In the genomic region with DNA sequence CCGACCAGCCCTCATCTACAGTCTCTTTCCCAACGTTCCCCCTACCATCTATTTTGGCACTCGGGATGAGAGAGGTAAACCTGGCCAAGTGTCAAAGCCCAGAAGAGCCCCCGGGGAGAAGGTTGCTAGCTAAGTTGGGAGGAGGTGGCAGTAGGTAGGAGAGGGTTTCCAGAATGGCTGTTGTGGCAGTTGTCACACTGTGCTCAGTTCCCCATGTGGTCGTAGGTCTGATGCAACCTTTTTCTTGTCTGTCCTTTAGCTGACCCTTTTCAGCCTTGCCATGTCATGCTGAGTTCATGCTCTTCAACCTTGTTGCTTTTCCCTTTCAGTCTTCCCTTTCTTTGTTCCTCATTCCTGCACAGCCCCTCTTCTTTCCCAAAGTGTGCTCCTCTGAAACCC, we compare ENCODE assay signal across 12 cellular contexts. TPM values are rescaled to one million over a fixed set of nuclear protein-coding genes. Genes with fewer than 3 reads are reported as not detected.
A peak's percentile ranks its signal among the peaks of the same experiment; 100 is the strongest.
DNase-seq lines count a peak whose midpoint lies in the region; ATAC-seq and TF ChIP-seq lines count a peak whose summit lies in the region.
"Had no signal": no experiment of that assay in that cellular context is flagged by ENCODE, and none has a peak within 500 bp of the region (broad histone marks: within the 10 kb centered on the region; RNA-seq: fewer than 3 reads in every experiment).

No MANE protein-coding gene starts in this region.

- peak; percentile 47 for DNase-seq in GM20000 (ENCODE audit: low spot score)
- peak; percentile 93 for DNase-seq in SIG-M5 treated with dmso at 0.1 percent for 504 hours (lab: John Stamatoyannopoulos, UW; ENCODE audit: unreplicated experiment)
- DNase-seq in esophagus muscularis mucosa (ENCODE audit: extremely low spot score) = no peak
- no peak for DNase-seq in sciatic nerve (ENCODE audit: low spot score)
- no peak for DNase-seq in SK-N-DZ (ENCODE audit: low spot score)
- DNase-seq in iPS-NIHi7 (ENCODE audit: extremely low spot score) = no peak
- DNase-seq: activated gamma-delta T cell treated with Interleukin-2 at 50 U/mL for 16 hours, kidney glomerular epithelial cell, NCI-H2227 treated with DMSO at 0.1 percent for 48 hours had no signal

- peaks cover 41 to 72% (median 62%) of the 10 kb centered on the region in 4 donors for H3K36me3 ChIP-seq in esophagus muscularis mucosa

- H3K9me3 ChIP-seq in esophagus muscularis mucosa = no peaks in the 10 kb centered on the region

- 79% methylated on average over 5 of the region's 5 CpGs for WGBS in esophagus muscularis mucosa

- no peaks in the 10 kb centered on the region for H3K27me3 ChIP-seq in esophagus muscularis mucosa

- no peak for TF ChIP-seq EP300 in esophagus muscularis mucosa (IDR thresholded peaks at IDR 0.05)

- intact Hi-C loops in esophagus muscularis mucosa (cut with DNase I) (no loop called here), sciatic nerve (cut with DNase I) (no loop called here)

- TF ChIP-seq CTCF in GM20000 (IDR thresholded peaks at IDR 0.05; ENCODE audit: extremely low read depth, missing control alignments) (no peak), esophagus muscularis mucosa (IDR thresholded peaks at IDR 0.05) (no peak)

- ATAC-seq in sciatic nerve (peak; percentile 81), GM19035 (IDR thresholded peaks at IDR 0.05; ENCODE audit: unreplicated experiment) (no peak), HG03025 (IDR thresholded peaks at IDR 0.05; ENCODE audit: low FRiP score, unreplicated experiment) (no peak)

- H3K4me1 ChIP-seq in esophagus muscularis mucosa = peaks cover 0 to 15% (median 5%) of the 10 kb centered on the region in 4 donors

- TF ChIP-seq POLR2A in esophagus muscularis mucosa (IDR thresholded peaks at IDR 0.05; ENCODE audit: low read depth) = no peak

- H3K4me3 ChIP-seq in esophagus muscularis mucosa = no peak overlapping the region
- H3K4me3 ChIP-seq: smooth muscle cell had no signal

- peak overlapping the region in 3 of 4 donors; percentile 3 to 57 (median 32) for H3K27ac ChIP-seq in esophagus muscularis mucosa (replicated peaks in 1 of 4)

RNA-seq across cellular contexts. Expression of a gene that starts 34.5 kb away (rescaled TPM):
- total RNA-seq in esophagus muscularis mucosa (10 to 100 TPM in 2 of 4 donors, 1 to 10 TPM in 2; 5.8 to 11.3 (median 8.3) TPM), sciatic nerve (50.3 TPM)
- polyA plus RNA-seq in SK-N-DZ (2014; cell fraction: cytosol; rRNA removed) = 24.8 and 25.9 TPM in 2 replicates
- polyA plus RNA-seq in SK-N-DZ (2014; cell fraction: nucleus; rRNA removed) = 85.3 and 102 TPM in 2 replicates

RNA-seq across cellular contexts. Expression of a gene that starts 36.8 kb away (rescaled TPM):
- 10 to 100 TPM; 20.7 to 26.3 (median 23.6) TPM for total RNA-seq in esophagus muscularis mucosa
- total RNA-seq in sciatic nerve = 51.8 TPM
- polyA plus RNA-seq in SK-N-DZ (2014; cell fraction: cytosol; rRNA removed) = 0.48 TPM in 1 of 2 replicates, not detected in the other
- 0.30 and 0.49 TPM in 2 replicates for polyA plus RNA-seq in SK-N-DZ (2014; cell fraction: nucleus; rRNA removed)

Comparison
In these comparisons a context has a peak if more than half of its experiments do, and no peak if none do; other contexts are left out.
1. DNase-seq: peak in GM20000 (single experiment) and SIG-M5 treated with dmso at 0.1 percent for 504 hours (single experiment); none in esophagus muscularis mucosa (single experiment), sciatic nerve (single experiment), SK-N-DZ (single experiment) and iPS-NIHi7 (single experiment).